Comparison of ENCODE assay signal across 1 cellular context in genomic region chr14:21300892-21301291, GRCh38.
TF ChIP-seq lines count a peak whose summit lies in the region.

No MANE protein-coding gene starts in this region.

TF ChIP-seq in GM12878, 131 proteins besides CTCF, POLR2A, EP300 and RAD21 (continued from another document):
- TF ChIP-seq, protein P1, sequence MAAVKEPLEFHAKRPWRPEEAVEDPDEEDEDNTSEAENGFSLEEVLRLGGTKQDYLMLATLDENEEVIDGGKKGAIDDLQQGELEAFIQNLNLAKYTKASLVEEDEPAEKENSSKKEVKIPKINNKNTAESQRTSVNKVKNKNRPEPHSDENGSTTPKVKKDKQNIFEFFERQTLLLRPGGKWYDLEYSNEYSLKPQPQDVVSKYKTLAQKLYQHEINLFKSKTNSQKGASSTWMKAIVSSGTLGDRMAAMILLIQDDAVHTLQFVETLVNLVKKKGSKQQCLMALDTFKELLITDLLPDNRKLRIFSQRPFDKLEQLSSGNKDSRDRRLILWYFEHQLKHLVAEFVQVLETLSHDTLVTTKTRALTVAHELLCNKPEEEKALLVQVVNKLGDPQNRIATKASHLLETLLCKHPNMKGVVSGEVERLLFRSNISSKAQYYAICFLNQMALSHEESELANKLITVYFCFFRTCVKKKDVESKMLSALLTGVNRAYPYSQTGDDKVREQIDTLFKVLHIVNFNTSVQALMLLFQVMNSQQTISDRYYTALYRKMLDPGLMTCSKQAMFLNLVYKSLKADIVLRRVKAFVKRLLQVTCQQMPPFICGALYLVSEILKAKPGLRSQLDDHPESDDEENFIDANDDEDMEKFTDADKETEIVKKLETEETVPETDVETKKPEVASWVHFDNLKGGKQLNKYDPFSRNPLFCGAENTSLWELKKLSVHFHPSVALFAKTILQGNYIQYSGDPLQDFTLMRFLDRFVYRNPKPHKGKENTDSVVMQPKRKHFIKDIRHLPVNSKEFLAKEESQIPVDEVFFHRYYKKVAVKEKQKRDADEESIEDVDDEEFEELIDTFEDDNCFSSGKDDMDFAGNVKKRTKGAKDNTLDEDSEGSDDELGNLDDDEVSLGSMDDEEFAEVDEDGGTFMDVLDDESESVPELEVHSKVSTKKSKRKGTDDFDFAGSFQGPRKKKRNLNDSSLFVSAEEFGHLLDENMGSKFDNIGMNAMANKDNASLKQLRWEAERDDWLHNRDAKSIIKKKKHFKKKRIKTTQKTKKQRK (IDR thresholded peaks at IDR 0.05; ENCODE audit: low read depth, low read length): no peak
- TF ChIP-seq GATAD2B (conservative IDR thresholded peaks at IDR 0.05; ENCODE audit: low read depth) (peak; percentile 39; the same call in 1 of the 2 replicates), IKZF1 (conservative IDR thresholded peaks at IDR 0.05) (peak; percentile 55; the same call in 1 of the 2 replicates), PAX5 (IDR thresholded peaks at IDR 0.05; ENCODE audit: borderline replicate concordance, low read depth, low read length) (peak; percentile 26; the same call in 1 of the 2 replicates), CBFB (IDR thresholded peaks at IDR 0.05; ENCODE audit: low read depth) (0 out of 2 replicates have a peak, but pooled peaks have one; percentile 20)
